ENCODE assay signal across 11 cellular contexts in genomic region chr14:92549853-92550244, GRCh38. TPM values are rescaled to one million over a fixed set of nuclear protein-coding genes. Genes with fewer than 3 reads are reported as not detected.
DNase-seq lines count a peak whose midpoint lies in the region; ATAC-seq and TF ChIP-seq lines count a peak whose summit lies in the region.
"Had no signal": no experiment of that assay in that cellular context is flagged by ENCODE, and none has a peak within 500 bp of the region (broad histone marks: within the 10 kb centered on the region; RNA-seq: fewer than 3 reads in every experiment).

No MANE protein-coding gene starts in this region.

- H3K4me1 Mint-ChIP-seq in activated T-cell treated with anti-CD3 and anti-CD28 coated beads, Interleukin-2, amount 50 U/mL, for 24 hours (ENCODE audit: low read depth) = peaks cover 48% of the 10 kb centered on the region

- no peak overlapping the region for H3K4me3 Mint-ChIP-seq in activated T-cell treated with anti-CD3 and anti-CD28 coated beads, Interleukin-2, amount 50 U/mL, for 24 hours

- H3K9me3 ChIP-seq in WERI-Rb-1 (ENCODE audit: severe bottlenecking) (no peaks in the 10 kb centered on the region), testis (no peaks in the 10 kb centered on the region)

- H3K27ac ChIP-seq in WERI-Rb-1 = peak overlapping the region; percentile 24; the same call in 1 of the 2 replicates
- peak overlapping the region; percentile 64 to 75 for H3K27ac ChIP-seq in testis
- H3K27ac ChIP-seq: 22Rv1 had no signal

- H3K36me3 Mint-ChIP-seq in activated T-cell treated with anti-CD3 and anti-CD28 coated beads, Interleukin-2, amount 50 U/mL, for 24 hours (ENCODE audit: low read depth) = peaks cover 2% of the 10 kb centered on the region

- ATAC-seq in left colon (peak; percentile 20), HG02970 (IDR thresholded peaks at IDR 0.05; ENCODE audit: low FRiP score, unreplicated experiment) (no peak)

- DNase-seq in DMS153 (lab: John Stamatoyannopoulos, UW) = peak; percentile 47
- DNase-seq in DMS153 treated with DMSO at 0.1 percent for 48 hours (lab: John Stamatoyannopoulos, UW; ENCODE audit: unreplicated experiment) = no peak
- DNase-seq in WERI-Rb-1 = peak; percentile 46
- no peak for DNase-seq in left colon
- peak; percentile 79 for DNase-seq in testis
- DNase-seq in globus pallidus (ENCODE audit: low spot score) = no peak
- DNase-seq in activated T-cell treated with anti-CD3 and anti-CD28 coated beads, Interleukin-2, amount 50 U/mL, for 24 hours = no peak
- DNase-seq: effector CD8-positive, alpha-beta T cell; mesendoderm had no signal

- WGBS in testis, 2 donors = 21 to 53% methylated on average over 6 to 7 of the region's 7 CpGs

- H3K4me1 ChIP-seq in testis = peaks cover 44% of the 10 kb centered on the region

- H3K36me3 ChIP-seq in WERI-Rb-1 = no peaks in the 10 kb centered on the region
- no peaks in the 10 kb centered on the region for H3K36me3 ChIP-seq in testis (ENCODE audit: low read depth, missing control alignments)

- H3K4me3 ChIP-seq in WERI-Rb-1 (ENCODE audit: low read depth, low read length) = no peak overlapping the region
- H3K4me3 ChIP-seq in testis = no peak overlapping the region

- intact Hi-C loops in left colon (cut with DNase I, micrococcal nuclease) = no loop called here
- intact Hi-C loops in testis (cut with DNase I; ENCODE audit: low total_unique reads) = no loop called here

- no peak overlapping the region for H3K27ac Mint-ChIP-seq in activated T-cell treated with anti-CD3 and anti-CD28 coated beads, Interleukin-2, amount 50 U/mL, for 24 hours

- no peaks in the 10 kb centered on the region for H3K9me3 Mint-ChIP-seq in activated T-cell treated with anti-CD3 and anti-CD28 coated beads, Interleukin-2, amount 50 U/mL, for 24 hours

- H3K27me3 ChIP-seq in WERI-Rb-1 (ENCODE audit: insufficient read depth, low read depth, severe bottlenecking) (no peaks in the 10 kb centered on the region), testis (no peaks in the 10 kb centered on the region)

- no peaks in the 10 kb centered on the region for H3K27me3 Mint-ChIP-seq in activated T-cell treated with anti-CD3 and anti-CD28 coated beads, Interleukin-2, amount 50 U/mL, for 24 hours

- TF ChIP-seq POLR2A in testis (IDR thresholded peaks at IDR 0.05) = no peak

- TF ChIP-seq CTCF in WERI-Rb-1 (IDR thresholded peaks at IDR 0.05; ENCODE audit: low read depth, low read length) (no peak), testis (IDR thresholded peaks at IDR 0.05) (no peak)

RNA-seq across cellular contexts. Expression of gene RIN3, which starts 36.3 kb away (rescaled TPM):
- total RNA-seq in left colon (10 to 100 TPM; 22.9 to 26.3 TPM), testis (10 to 100 TPM; 49.8 to 56.2 TPM)
- 25.9 TPM for polyA plus RNA-seq in testis (ENCODE audit: insufficient read depth, low read depth, low replicate concordance)

Comparison
In these comparisons a context has a peak if more than half of its experiments do, and no peak if none do; other contexts are left out.
1. DNase-seq: peak in DMS153 (single experiment), WERI-Rb-1 (single experiment) and testis (single experiment); none in DMS153 treated with DMSO at 0.1 percent for 48 hours (single experiment), left colon (0 of 2), globus pallidus (single experiment) and activated T-cell treated with anti-CD3 and anti-CD28 coated beads, Interleukin-2, amount 50 U/mL, for 24 hours (single experiment).